In the genomic region with DNA sequence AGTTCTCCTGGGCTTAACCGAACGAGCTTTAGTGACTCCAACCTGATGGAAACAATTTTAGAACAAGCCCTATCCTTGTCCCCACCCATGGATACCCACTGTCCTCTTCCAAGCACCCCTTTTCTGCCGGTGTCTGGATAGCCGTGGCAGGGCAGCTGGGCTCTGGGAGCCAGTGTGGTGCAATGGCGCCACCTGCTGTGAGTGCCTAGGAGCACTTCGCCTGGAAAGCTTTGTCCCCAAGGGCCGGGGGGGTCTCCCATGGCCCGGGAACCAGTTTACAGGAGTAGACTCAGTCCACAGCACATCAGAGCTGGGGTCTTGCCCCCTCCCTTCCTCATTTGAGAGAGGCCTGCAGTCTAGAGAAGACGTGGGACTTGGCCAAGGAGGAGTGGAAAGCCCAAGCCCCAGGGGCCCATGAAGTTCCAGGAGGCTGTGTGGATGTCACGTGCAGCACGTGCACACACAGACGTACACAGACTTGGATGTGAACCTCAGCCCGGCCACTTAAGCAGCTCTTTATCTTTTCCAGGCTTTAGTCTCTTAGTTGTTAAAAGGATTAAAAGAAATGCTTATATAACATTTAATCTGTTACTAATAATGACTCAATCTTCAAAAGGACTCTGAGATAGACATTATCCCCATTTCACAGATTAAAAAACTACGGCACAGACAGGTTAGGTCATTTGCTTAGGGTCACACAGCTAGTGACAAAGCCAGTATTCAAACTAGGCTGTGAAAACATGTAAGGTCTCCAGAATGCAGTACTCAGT, we compare ENCODE assay signal across 1 cellular context.
TF ChIP-seq lines count a peak whose summit lies in the region.

No MANE protein-coding gene starts in this region.

TF ChIP-seq in GM12878, 131 proteins besides CTCF, POLR2A, EP300 and RAD21:
- TF ChIP-seq STAT1 (conservative IDR thresholded peaks at IDR 0.05) (no peak), SMC3 (IDR thresholded peaks at IDR 0.05; ENCODE audit: borderline replicate concordance, low read length) (peak; percentile 51; the same call in 1 of the 2 replicates), NFXL1 (IDR thresholded peaks at IDR 0.05; ENCODE audit: borderline replicate concordance) (no peak), MYB (IDR thresholded peaks at IDR 0.05; ENCODE audit: borderline replicate concordance, low read depth, low read length) (no peak), FOS (IDR thresholded peaks at IDR 0.05; ENCODE audit: borderline replicate concordance, extremely low read depth, insufficient read length) (no peak), RB1 (IDR thresholded peaks at IDR 0.05; ENCODE audit: borderline replicate concordance) (peak; percentile 33; the same call in 1 of the 2 replicates), BRCA1 (IDR thresholded peaks at IDR 0.05; ENCODE audit: low read depth, low read length) (no peak), YBX1 (IDR thresholded peaks at IDR 0.05) (no peak), TARDBP (IDR thresholded peaks at IDR 0.05; ENCODE audit: borderline replicate concordance) (no peak), KLF5 (IDR thresholded peaks at IDR 0.05; ENCODE audit: partially characterized antibody) (no peak), ZNF274 (IDR thresholded peaks at IDR 0.05; ENCODE audit: insufficient read depth, insufficient read length) (no peak), BHLHE40 (IDR thresholded peaks at IDR 0.05; ENCODE audit: borderline replicate concordance in 1 of 2, low read depth in 2 of 2, low read length in 1 of 2) (peak in 1 of 2 experiments; percentile 80; a peak in 3 of 4 replicates), TCF12 (IDR thresholded peaks at IDR 0.05; ENCODE audit: low read depth, low read length) (0 out of 2 replicates have a peak, but pooled peaks have one; percentile 23), IKZF1 (conservative IDR thresholded peaks at IDR 0.05) (0 out of 2 replicates have a peak, but pooled peaks have one; percentile 16), CBX3 (IDR thresholded peaks at IDR 0.05; ENCODE audit: borderline replicate concordance, low read depth) (no peak)
- TF ChIP-seq, protein P1, sequence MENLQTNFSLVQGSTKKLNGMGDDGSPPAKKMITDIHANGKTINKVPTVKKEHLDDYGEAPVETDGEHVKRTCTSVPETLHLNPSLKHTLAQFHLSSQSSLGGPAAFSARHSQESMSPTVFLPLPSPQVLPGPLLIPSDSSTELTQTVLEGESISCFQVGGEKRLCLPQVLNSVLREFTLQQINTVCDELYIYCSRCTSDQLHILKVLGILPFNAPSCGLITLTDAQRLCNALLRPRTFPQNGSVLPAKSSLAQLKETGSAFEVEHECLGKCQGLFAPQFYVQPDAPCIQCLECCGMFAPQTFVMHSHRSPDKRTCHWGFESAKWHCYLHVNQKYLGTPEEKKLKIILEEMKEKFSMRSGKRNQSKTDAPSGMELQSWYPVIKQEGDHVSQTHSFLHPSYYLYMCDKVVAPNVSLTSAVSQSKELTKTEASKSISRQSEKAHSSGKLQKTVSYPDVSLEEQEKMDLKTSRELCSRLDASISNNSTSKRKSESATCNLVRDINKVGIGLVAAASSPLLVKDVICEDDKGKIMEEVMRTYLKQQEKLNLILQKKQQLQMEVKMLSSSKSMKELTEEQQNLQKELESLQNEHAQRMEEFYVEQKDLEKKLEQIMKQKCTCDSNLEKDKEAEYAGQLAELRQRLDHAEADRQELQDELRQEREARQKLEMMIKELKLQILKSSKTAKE (IDR thresholded peaks at IDR 0.05; ENCODE audit: low read depth, poor library complexity, severe bottlenecking), result no peak
- TF ChIP-seq, protein P2, sequence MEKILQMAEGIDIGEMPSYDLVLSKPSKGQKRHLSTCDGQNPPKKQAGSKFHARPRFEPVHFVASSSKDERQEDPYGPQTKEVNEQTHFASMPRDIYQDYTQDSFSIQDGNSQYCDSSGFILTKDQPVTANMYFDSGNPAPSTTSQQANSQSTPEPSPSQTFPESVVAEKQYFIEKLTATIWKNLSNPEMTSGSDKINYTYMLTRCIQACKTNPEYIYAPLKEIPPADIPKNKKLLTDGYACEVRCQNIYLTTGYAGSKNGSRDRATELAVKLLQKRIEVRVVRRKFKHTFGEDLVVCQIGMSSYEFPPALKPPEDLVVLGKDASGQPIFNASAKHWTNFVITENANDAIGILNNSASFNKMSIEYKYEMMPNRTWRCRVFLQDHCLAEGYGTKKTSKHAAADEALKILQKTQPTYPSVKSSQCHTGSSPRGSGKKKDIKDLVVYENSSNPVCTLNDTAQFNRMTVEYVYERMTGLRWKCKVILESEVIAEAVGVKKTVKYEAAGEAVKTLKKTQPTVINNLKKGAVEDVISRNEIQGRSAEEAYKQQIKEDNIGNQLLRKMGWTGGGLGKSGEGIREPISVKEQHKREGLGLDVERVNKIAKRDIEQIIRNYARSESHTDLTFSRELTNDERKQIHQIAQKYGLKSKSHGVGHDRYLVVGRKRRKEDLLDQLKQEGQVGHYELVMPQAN (conservative IDR thresholded peaks at IDR 0.05), result no peak
- TF ChIP-seq, protein P3, sequence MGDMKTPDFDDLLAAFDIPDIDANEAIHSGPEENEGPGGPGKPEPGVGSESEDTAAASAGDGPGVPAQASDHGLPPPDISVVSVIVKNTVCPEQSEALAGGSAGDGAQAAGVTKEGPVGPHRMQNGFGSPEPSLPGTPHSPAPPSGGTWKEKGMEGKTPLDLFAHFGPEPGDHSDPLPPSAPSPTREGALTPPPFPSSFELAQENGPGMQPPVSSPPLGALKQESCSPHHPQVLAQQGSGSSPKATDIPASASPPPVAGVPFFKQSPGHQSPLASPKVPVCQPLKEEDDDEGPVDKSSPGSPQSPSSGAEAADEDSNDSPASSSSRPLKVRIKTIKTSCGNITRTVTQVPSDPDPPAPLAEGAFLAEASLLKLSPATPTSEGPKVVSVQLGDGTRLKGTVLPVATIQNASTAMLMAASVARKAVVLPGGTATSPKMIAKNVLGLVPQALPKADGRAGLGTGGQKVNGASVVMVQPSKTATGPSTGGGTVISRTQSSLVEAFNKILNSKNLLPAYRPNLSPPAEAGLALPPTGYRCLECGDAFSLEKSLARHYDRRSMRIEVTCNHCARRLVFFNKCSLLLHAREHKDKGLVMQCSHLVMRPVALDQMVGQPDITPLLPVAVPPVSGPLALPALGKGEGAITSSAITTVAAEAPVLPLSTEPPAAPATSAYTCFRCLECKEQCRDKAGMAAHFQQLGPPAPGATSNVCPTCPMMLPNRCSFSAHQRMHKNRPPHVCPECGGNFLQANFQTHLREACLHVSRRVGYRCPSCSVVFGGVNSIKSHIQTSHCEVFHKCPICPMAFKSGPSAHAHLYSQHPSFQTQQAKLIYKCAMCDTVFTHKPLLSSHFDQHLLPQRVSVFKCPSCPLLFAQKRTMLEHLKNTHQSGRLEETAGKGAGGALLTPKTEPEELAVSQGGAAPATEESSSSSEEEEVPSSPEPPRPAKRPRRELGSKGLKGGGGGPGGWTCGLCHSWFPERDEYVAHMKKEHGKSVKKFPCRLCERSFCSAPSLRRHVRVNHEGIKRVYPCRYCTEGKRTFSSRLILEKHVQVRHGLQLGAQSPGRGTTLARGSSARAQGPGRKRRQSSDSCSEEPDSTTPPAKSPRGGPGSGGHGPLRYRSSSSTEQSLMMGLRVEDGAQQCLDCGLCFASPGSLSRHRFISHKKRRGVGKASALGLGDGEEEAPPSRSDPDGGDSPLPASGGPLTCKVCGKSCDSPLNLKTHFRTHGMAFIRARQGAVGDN (IDR thresholded peaks at IDR 0.05), result no peak
TF ChIP-seq in GM12878: peak in this region for 5.
